In genomic region chr1:31625561-31626272, GRCh38 we compare ENCODE assay signal across 10 cellular contexts. TPM values are rescaled to one million over a fixed set of nuclear protein-coding genes. Genes with fewer than 3 reads are reported as not detected.
DNase-seq lines count a peak whose midpoint lies in the region; ATAC-seq and TF ChIP-seq lines count a peak whose summit lies in the region.
"Had no signal": no experiment of that assay in that cellular context is flagged by ENCODE, and none has a peak within 500 bp of the region (broad histone marks: within the 10 kb centered on the region; RNA-seq: fewer than 3 reads in every experiment).

No MANE protein-coding gene starts in this region.

- H3K27me3 ChIP-seq in NT2/D1 (ENCODE audit: insufficient read depth, insufficient read length): no peaks in the 10 kb centered on the region
- no peaks in the 10 kb centered on the region for H3K27me3 ChIP-seq in osteoblast (ENCODE audit: insufficient read depth, low read length)
- no peaks in the 10 kb centered on the region for H3K27me3 ChIP-seq in PC-9 (ENCODE audit: insufficient read depth, low read depth)
- H3K27me3 ChIP-seq in suprapubic skin: no peaks in the 10 kb centered on the region

- H3K36me3 ChIP-seq in NT2/D1 (ENCODE audit: insufficient read depth, insufficient read length, low read length) (peaks cover 49% of the 10 kb centered on the region), osteoblast (ENCODE audit: insufficient read depth, low read length) (peaks cover 22% of the 10 kb centered on the region), PC-9 (ENCODE audit: low read depth) (peaks cover 25% of the 10 kb centered on the region), suprapubic skin (peaks cover 28% of the 10 kb centered on the region)

- TF ChIP-seq CTCF in epithelial cell of esophagus (IDR thresholded peaks at IDR 0.05; ENCODE audit: insufficient read depth, low read depth, low read length, missing control alignments) (no peak), osteoblast (IDR thresholded peaks at IDR 0.05; ENCODE audit: extremely low read depth, low read depth, low read length) (no peak), PC-9 (conservative IDR thresholded peaks at IDR 0.05) (no peak), suprapubic skin (IDR thresholded peaks at IDR 0.05) (no peak), GM10266 (IDR thresholded peaks at IDR 0.05; ENCODE audit: control insufficient read depth, insufficient read depth, low read depth, missing control alignments) (no peak)

- no peaks in the 10 kb centered on the region for H3K9me2 ChIP-seq in PC-9 (ENCODE audit: insufficient read depth)

- H4K20me1 ChIP-seq in osteoblast (ENCODE audit: insufficient read depth, low read length) (peaks cover 10% of the 10 kb centered on the region), PC-9 (ENCODE audit: insufficient read depth) (no peaks in the 10 kb centered on the region)

- TF ChIP-seq EP300 in suprapubic skin (IDR thresholded peaks at IDR 0.05): no peak

- WGBS in suprapubic skin: 81% methylated on average over 4 of the region's 4 CpGs

- intact Hi-C loops in PC-9 (cut with micrococcal nuclease; ENCODE audit: unreplicated experiment): no loop called here

- no peak overlapping the region for H3K4me3 ChIP-seq in NT2/D1 (ENCODE audit: insufficient read length, low read depth)
- H3K4me3 ChIP-seq in epithelial cell of esophagus (ENCODE audit: low read length): no peak overlapping the region
- no peak overlapping the region for H3K4me3 ChIP-seq in osteoblast (ENCODE audit: insufficient read depth, low read length)
- H3K4me3 ChIP-seq in PC-9: no peak overlapping the region
- no peak overlapping the region for H3K4me3 ChIP-seq in suprapubic skin

- H2AFZ ChIP-seq in osteoblast (ENCODE audit: low read length) (no peak overlapping the region), PC-9 (no peak overlapping the region)

- peaks cover 43% of the 10 kb centered on the region for H3K4me1 ChIP-seq in NT2/D1 (ENCODE audit: insufficient read depth, insufficient read length)
- peaks cover 31% of the 10 kb centered on the region for H3K4me1 ChIP-seq in osteoblast (ENCODE audit: insufficient read depth, low read length)
- H3K4me1 ChIP-seq in PC-9 (replicated peaks; ENCODE audit: insufficient read depth): no peaks in the 10 kb centered on the region
- peaks cover 25% of the 10 kb centered on the region for H3K4me1 ChIP-seq in suprapubic skin

- BruUV-seq in PC-9 (replicated peaks; lab: Mats Ljungman, UMichigan): no TSS peak

- H3K4me2 ChIP-seq in osteoblast (ENCODE audit: insufficient read depth, low read length): no peak overlapping the region
- H3K4me2 ChIP-seq in PC-9: no peak overlapping the region

- H3K79me2 ChIP-seq in osteoblast (ENCODE audit: insufficient read depth, low read length): no peaks in the 10 kb centered on the region
- no peaks in the 10 kb centered on the region for H3K79me2 ChIP-seq in PC-9 (ENCODE audit: low read depth)

- CTCF ChIA-PET in PC-9 (lab: Charles Lee): interaction anchor here (0.7 kb wide), 1 partner anchor 821 kb away, joined by 8 read pairs; no protein-coding TSS in a partner anchor

- H3F3A ChIP-seq in PC-9 (ENCODE audit: insufficient read depth, low read depth): peaks cover 6% of the 10 kb centered on the region; the same call in 1 of the 2 replicates

- ATAC-seq in GM18867 (IDR thresholded peaks at IDR 0.05; ENCODE audit: unreplicated experiment): no peak

- POLR2A ChIA-PET in PC-9 (lab: Charles Lee; ENCODE audit: unreplicated experiment): interaction anchor here (0.6 kb wide), 1 partner anchor 9 kb away, joined by 16 read pairs; no protein-coding TSS in a partner anchor

- peak overlapping the region; percentile 61 for H3K9ac ChIP-seq in NT2/D1 (ENCODE audit: insufficient read length, low read depth)

- H3K9me3 ChIP-seq in NT2/D1 (ENCODE audit: insufficient read depth, low read length) (no peaks in the 10 kb centered on the region), osteoblast (ENCODE audit: low read depth, low read length) (no peaks in the 10 kb centered on the region), PC-9 (ENCODE audit: insufficient read depth, low read depth) (no peaks in the 10 kb centered on the region), suprapubic skin (no peaks in the 10 kb centered on the region)

- H3K27ac ChIP-seq in osteoblast (ENCODE audit: low read depth, low read length) (peak overlapping the region; percentile 62), PC-9 (no peak overlapping the region), suprapubic skin (no peak overlapping the region)

- DNase-seq in EH (ENCODE audit: low read depth) (peak; percentile 69), NT2/D1 (ENCODE audit: low read depth, low spot score) (no peak), epithelial cell of esophagus (ENCODE audit: low read depth) (peak; percentile 37), osteoblast (ENCODE audit: insufficient read length, low spot score, missing footprints) (peak; percentile 98), PC-9 (no peak), suprapubic skin (ENCODE audit: low spot score in 2 of 2) (no peak), GM10266 (ENCODE audit: extremely low spot score) (no peak)
- DNase-seq: activated CD8-positive, alpha-beta memory T cell treated with anti-CD3 and anti-CD28 coated beads, Interleukin-2, amount 50 U/mL, for 48 hours; cerebellar nuclear complex had no signal

- TF ChIP-seq POLR2A in suprapubic skin (IDR thresholded peaks at IDR 0.05): no peak

RNA-seq across cellular contexts. Expression of gene HCRTR1, which starts 8.2 kb away (rescaled TPM):
- total RNA-seq in osteoblast (not detected in 2 replicates), PC-9 (2021) (not detected in 2 replicates), suprapubic skin (not detected)

RNA-seq across cellular contexts. Expression of gene PEF1, which starts 19.0 kb away (rescaled TPM):
- total RNA-seq in osteoblast: 75.7 and 86.5 TPM in 2 replicates
- total RNA-seq in PC-9 (2021): 40.3 and 44.5 TPM in 2 replicates
- total RNA-seq in suprapubic skin: 100 to 1,000 TPM in 3 of 4 donors, 10 to 100 TPM in 1; 97.9 to 117 (median 103) TPM

RNA-seq across cellular contexts. Expression of gene TINAGL1, which starts 49.4 kb away (rescaled TPM):
- 31.5 and 50.3 TPM in 2 replicates for total RNA-seq in osteoblast
- 162 and 191 TPM in 2 replicates for total RNA-seq in PC-9 (2021)
- total RNA-seq in suprapubic skin: 10 to 100 TPM; 40.1 to 78.5 (median 64.0) TPM

Comparison
In these comparisons a context has a peak if more than half of its experiments do, and no peak if none do; other contexts are left out.
1. DNase-seq: peak in EH (single experiment), epithelial cell of esophagus (single experiment) and osteoblast (single experiment); none in NT2/D1 (single experiment), PC-9 (0 of 2), suprapubic skin (0 of 2) and GM10266 (single experiment).